Comparison of ENCODE assay signal across 1 cellular context in genomic region chr17:30831663-30832437, GRCh38.
TF ChIP-seq lines count a peak whose summit lies in the region.

ATAD5 (plus strand) TSS chr17:30831966; CDS start chr17:30832348, 382 bp downstream.

TF ChIP-seq in K562, 482 proteins besides CTCF, POLR2A, EP300 and RAD21 (continued from another document and continues in another):
- TF ChIP-seq, protein P1, sequence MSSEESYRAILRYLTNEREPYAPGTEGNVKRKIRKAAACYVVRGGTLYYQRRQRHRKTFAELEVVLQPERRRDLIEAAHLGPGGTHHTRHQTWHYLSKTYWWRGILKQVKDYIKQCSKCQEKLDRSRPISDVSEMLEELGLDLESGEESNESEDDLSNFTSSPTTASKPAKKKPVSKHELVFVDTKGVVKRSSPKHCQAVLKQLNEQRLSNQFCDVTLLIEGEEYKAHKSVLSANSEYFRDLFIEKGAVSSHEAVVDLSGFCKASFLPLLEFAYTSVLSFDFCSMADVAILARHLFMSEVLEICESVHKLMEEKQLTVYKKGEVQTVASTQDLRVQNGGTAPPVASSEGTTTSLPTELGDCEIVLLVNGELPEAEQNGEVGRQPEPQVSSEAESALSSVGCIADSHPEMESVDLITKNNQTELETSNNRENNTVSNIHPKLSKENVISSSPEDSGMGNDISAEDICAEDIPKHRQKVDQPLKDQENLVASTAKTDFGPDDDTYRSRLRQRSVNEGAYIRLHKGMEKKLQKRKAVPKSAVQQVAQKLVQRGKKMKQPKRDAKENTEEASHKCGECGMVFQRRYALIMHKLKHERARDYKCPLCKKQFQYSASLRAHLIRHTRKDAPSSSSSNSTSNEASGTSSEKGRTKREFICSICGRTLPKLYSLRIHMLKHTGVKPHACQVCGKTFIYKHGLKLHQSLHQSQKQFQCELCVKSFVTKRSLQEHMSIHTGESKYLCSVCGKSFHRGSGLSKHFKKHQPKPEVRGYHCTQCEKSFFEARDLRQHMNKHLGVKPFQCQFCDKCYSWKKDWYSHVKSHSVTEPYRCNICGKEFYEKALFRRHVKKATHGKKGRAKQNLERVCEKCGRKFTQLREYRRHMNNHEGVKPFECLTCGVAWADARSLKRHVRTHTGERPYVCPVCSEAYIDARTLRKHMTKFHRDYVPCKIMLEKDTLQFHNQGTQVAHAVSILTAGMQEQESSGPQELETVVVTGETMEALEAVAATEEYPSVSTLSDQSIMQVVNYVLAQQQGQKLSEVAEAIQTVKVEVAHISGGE (CRISPR knock-in tag; IDR thresholded peaks at IDR 0.05): peak in 1 of 3 experiments; percentile 90; a peak in 2 of 6 replicates
- TF ChIP-seq BMI1 (IDR thresholded peaks at IDR 0.05; ENCODE audit: low read length) (no peak), HDAC3 (IDR thresholded peaks at IDR 0.05; ENCODE audit: borderline replicate concordance, partially characterized antibody) (no peak), GABPB1 (CRISPR knock-in tag; IDR thresholded peaks at IDR 0.05) (peak; percentile 59; the same call in 1 of the 2 replicates), ZNF644 (tag; IDR thresholded peaks at IDR 0.05; ENCODE audit: low read depth) (no peak), PCBP2 (IDR thresholded peaks at IDR 0.05; ENCODE audit: low read depth, low read length, poor library complexity, severe bottlenecking) (no peak), BCLAF1 (IDR thresholded peaks at IDR 0.05; ENCODE audit: borderline replicate concordance in 1 of 2, control insufficient read depth in 1 of 2, low read depth in 2 of 2, low read length in 1 of 2) (0 out of 4 replicates have a peak, but pooled peaks of 1 of the 2 experiments have one; percentile 31), KAT8 (IDR thresholded peaks at IDR 0.05; ENCODE audit: low read depth) (no peak), ZNF184 (CRISPR knock-in tag; IDR thresholded peaks at IDR 0.05) (no peak), CXXC5 (CRISPR knock-in tag; IDR thresholded peaks at IDR 0.05) (peak; percentile 91), FOXJ3 (CRISPR knock-in tag; IDR thresholded peaks at IDR 0.05) (no peak), XRCC5 (IDR thresholded peaks at IDR 0.05; ENCODE audit: low read depth, low read length) (peak; percentile 72; the same call in 1 of the 2 replicates), RCOR1 (IDR thresholded peaks at IDR 0.05; ENCODE audit: borderline replicate concordance in 1 of 2, low read depth in 2 of 2, low read length in 2 of 2) (peak in 1 of 2 experiments; percentile 43; a peak in 1 of 4 replicates), RBM17 (IDR thresholded peaks at IDR 0.05; ENCODE audit: borderline replicate concordance, low read depth, low read length) (no peak), RBFOX2 (IDR thresholded peaks at IDR 0.05; ENCODE audit: low read depth, low read length) (peak; percentile 94), ZNF197 (CRISPR knock-in tag; IDR thresholded peaks at IDR 0.05; ENCODE audit: low read depth) (no peak), ID3 (CRISPR knock-in tag; IDR thresholded peaks at IDR 0.05) (no peak), ID3 (tag; IDR thresholded peaks at IDR 0.05) (no peak), CBX8 (IDR thresholded peaks at IDR 0.05; ENCODE audit: borderline replicate concordance, extremely low read depth, low read depth, low read length, poor library complexity, severe bottlenecking) (no peak), KLF10 (CRISPR knock-in tag; IDR thresholded peaks at IDR 0.05) (no peak), NONO (IDR thresholded peaks at IDR 0.05; ENCODE audit: low read depth in 2 of 2, low read length in 1 of 2) (no peak), RREB1 (CRISPR knock-in tag; IDR thresholded peaks at IDR 0.05) (no peak), ZNF766 (CRISPR knock-in tag; conservative IDR thresholded peaks at IDR 0.05) (no peak), ZC3H8 (IDR thresholded peaks at IDR 0.05) (no peak), ATF1 (CRISPR knock-in tag; IDR thresholded peaks at IDR 0.05) (no peak), ATF1 (tag; IDR thresholded peaks at IDR 0.05) (peak; percentile 76), POLR2G (IDR thresholded peaks at IDR 0.05; ENCODE audit: low read depth, low read length) (peak; percentile 91), ARNT (IDR thresholded peaks at IDR 0.05) (peak in 1 of 2 experiments; percentile 48; a peak in 1 of 4 replicates), DNMT1 (IDR thresholded peaks at IDR 0.05) (no peak), DACH1 (IDR thresholded peaks at IDR 0.05; ENCODE audit: partially characterized antibody) (no peak), NR4A1 (CRISPR knock-in tag; IDR thresholded peaks at IDR 0.05) (no peak), NR4A1 (tag; IDR thresholded peaks at IDR 0.05) (no peak), FOXM1 (IDR thresholded peaks at IDR 0.05; ENCODE audit: low read depth) (peak; percentile 85), FOXM1 (CRISPR knock-in tag; IDR thresholded peaks at IDR 0.05; ENCODE audit: low read depth) (no peak), PHB (CRISPR knock-in tag; IDR thresholded peaks at IDR 0.05) (no peak)
- TF ChIP-seq, protein P2, sequence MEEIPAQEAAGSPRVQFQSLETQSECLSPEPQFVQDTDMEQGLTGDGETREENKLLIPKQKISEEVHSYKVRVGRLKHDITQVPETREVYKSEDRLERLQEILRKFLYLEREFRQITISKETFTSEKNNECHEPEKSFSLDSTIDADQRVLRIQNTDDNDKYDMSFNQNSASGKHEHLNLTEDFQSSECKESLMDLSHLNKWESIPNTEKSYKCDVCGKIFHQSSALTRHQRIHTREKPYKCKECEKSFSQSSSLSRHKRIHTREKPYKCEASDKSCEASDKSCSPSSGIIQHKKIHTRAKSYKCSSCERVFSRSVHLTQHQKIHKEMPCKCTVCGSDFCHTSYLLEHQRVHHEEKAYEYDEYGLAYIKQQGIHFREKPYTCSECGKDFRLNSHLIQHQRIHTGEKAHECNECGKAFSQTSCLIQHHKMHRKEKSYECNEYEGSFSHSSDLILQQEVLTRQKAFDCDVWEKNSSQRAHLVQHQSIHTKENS (CRISPR knock-in tag; IDR thresholded peaks at IDR 0.05): no peak
- TF ChIP-seq, protein P3, sequence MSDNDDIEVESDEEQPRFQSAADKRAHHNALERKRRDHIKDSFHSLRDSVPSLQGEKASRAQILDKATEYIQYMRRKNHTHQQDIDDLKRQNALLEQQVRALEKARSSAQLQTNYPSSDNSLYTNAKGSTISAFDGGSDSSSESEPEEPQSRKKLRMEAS (CRISPR knock-in tag; IDR thresholded peaks at IDR 0.05): peak; percentile 30; the same call in 1 of the 2 replicates
- TF ChIP-seq, protein P4, sequence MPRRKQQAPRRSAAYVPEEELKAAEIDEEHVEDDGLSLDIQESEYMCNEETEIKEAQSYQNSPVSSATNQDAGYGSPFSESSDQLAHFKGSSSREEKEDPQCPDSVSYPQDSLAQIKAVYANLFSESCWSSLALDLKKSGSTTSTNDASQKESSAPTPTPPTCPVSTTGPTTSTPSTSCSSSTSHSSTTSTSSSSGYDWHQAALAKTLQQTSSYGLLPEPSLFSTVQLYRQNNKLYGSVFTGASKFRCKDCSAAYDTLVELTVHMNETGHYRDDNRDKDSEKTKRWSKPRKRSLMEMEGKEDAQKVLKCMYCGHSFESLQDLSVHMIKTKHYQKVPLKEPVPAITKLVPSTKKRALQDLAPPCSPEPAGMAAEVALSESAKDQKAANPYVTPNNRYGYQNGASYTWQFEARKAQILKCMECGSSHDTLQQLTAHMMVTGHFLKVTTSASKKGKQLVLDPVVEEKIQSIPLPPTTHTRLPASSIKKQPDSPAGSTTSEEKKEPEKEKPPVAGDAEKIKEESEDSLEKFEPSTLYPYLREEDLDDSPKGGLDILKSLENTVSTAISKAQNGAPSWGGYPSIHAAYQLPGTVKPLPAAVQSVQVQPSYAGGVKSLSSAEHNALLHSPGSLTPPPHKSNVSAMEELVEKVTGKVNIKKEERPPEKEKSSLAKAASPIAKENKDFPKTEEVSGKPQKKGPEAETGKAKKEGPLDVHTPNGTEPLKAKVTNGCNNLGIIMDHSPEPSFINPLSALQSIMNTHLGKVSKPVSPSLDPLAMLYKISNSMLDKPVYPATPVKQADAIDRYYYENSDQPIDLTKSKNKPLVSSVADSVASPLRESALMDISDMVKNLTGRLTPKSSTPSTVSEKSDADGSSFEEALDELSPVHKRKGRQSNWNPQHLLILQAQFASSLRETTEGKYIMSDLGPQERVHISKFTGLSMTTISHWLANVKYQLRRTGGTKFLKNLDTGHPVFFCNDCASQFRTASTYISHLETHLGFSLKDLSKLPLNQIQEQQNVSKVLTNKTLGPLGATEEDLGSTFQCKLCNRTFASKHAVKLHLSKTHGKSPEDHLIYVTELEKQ (CRISPR knock-in tag; IDR thresholded peaks at IDR 0.05): no peak
- TF ChIP-seq, protein P5, sequence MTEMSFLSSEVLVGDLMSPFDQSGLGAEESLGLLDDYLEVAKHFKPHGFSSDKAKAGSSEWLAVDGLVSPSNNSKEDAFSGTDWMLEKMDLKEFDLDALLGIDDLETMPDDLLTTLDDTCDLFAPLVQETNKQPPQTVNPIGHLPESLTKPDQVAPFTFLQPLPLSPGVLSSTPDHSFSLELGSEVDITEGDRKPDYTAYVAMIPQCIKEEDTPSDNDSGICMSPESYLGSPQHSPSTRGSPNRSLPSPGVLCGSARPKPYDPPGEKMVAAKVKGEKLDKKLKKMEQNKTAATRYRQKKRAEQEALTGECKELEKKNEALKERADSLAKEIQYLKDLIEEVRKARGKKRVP (CRISPR knock-in tag; IDR thresholded peaks at IDR 0.05): no peak
- TF ChIP-seq, protein P6, sequence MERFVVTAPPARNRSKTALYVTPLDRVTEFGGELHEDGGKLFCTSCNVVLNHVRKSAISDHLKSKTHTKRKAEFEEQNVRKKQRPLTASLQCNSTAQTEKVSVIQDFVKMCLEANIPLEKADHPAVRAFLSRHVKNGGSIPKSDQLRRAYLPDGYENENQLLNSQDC (CRISPR knock-in tag; IDR thresholded peaks at IDR 0.05): no peak
- TF ChIP-seq, protein P7, sequence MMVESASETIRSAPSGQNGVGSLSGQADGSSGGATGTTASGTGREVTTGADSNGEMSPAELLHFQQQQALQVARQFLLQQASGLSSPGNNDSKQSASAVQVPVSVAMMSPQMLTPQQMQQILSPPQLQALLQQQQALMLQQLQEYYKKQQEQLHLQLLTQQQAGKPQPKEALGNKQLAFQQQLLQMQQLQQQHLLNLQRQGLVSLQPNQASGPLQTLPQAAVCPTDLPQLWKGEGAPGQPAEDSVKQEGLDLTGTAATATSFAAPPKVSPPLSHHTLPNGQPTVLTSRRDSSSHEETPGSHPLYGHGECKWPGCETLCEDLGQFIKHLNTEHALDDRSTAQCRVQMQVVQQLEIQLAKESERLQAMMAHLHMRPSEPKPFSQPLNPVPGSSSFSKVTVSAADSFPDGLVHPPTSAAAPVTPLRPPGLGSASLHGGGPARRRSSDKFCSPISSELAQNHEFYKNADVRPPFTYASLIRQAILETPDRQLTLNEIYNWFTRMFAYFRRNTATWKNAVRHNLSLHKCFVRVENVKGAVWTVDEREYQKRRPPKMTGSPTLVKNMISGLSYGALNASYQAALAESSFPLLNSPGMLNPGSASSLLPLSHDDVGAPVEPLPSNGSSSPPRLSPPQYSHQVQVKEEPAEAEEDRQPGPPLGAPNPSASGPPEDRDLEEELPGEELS (CRISPR knock-in tag; IDR thresholded peaks at IDR 0.05; ENCODE audit: borderline replicate concordance): no peak
